Comparison of ENCODE assay signal across 23 cellular contexts in genomic region chr3:119368243-119368800, GRCh38.
A peak's percentile ranks its signal among the peaks of the same experiment; 100 is the strongest.
DNase-seq lines count a peak whose midpoint lies in the region; ATAC-seq, FAIRE-seq and TF ChIP-seq lines count a peak whose summit lies in the region.
"Had no signal": no experiment of that assay in that cellular context is flagged by ENCODE, and none has a peak within 500 bp of the region (broad histone marks: within the 10 kb centered on the region; RNA-seq: fewer than 3 reads in every experiment).

No MANE protein-coding gene starts in this region.

- peak in 1 of 2 donors; percentile 38 for ATAC-seq in left cardiac atrium
- ATAC-seq: HCT116 had no signal

- no peak overlapping the region for H3K4me3 ChIP-seq in left ventricle myocardium inferior
- no peak overlapping the region for H3K4me3 ChIP-seq in vagina
- H3K4me3 ChIP-seq: PC-9 had no signal

- DNase-seq in left cardiac atrium (peak; percentile 47), left ventricle myocardium inferior (no peak), endothelial cell (ENCODE audit: low spot score) (no peak), type B pancreatic cell (ENCODE audit: extremely low spot score, unreplicated experiment) (no peak), RCC 7860 (ENCODE audit: low spot score) (no peak), epidermal melanocyte (ENCODE audit: insufficient read length, low spot score) (no peak), vagina (ENCODE audit: extremely low spot score in 2 of 2) (no peak)
- DNase-seq: AML-193, EL, GF-D8, NCI-H1092 treated with DMSO at 0.1 percent for 48 hours, NCI-H146, NCI-H2029, NCI-H2227 treated with DMSO at 0.1 percent for 48 hours, NCI-H510A, PC-9 had no signal

- TF ChIP-seq CTCF in left ventricle myocardium inferior (IDR thresholded peaks at IDR 0.05; ENCODE audit: borderline replicate concordance) (no peak), endothelial cell (IDR thresholded peaks at IDR 0.05; ENCODE audit: unreplicated experiment) (no peak), nephron (IDR thresholded peaks at IDR 0.05; ENCODE audit: unreplicated experiment in 3 of 3) (no peak), type B pancreatic cell (conservative IDR thresholded peaks at IDR 0.05) (no peak), vagina (IDR thresholded peaks at IDR 0.05) (no peak)

- H3K9me3 Mint-ChIP-seq in endothelial cell (ENCODE audit: unreplicated experiment): no peaks in the 10 kb centered on the region
- H3K9me3 Mint-ChIP-seq in nephron: no peaks in the 10 kb centered on the region
- H3K9me3 Mint-ChIP-seq in type B pancreatic cell: no peaks in the 10 kb centered on the region

- H3K27ac ChIP-seq in left ventricle myocardium inferior (replicated peaks) (no peak overlapping the region), vagina (no peak overlapping the region)
- H3K27ac ChIP-seq: 22Rv1, C4-2B, KMS-11, PC-9, RWPE1 had no signal

- H3K4me1 Mint-ChIP-seq in endothelial cell (ENCODE audit: unreplicated experiment) (peaks cover 15% of the 10 kb centered on the region), nephron (no peaks in the 10 kb centered on the region), type B pancreatic cell (ENCODE audit: unreplicated experiment) (peaks cover 22% of the 10 kb centered on the region)

- intact Hi-C loops in left cardiac atrium (cut with DNase I) (no loop called here), left ventricle myocardium inferior (cut with micrococcal nuclease) (no loop called here), vagina (cut with DNase I) (no loop called here)

- H3K27me3 ChIP-seq in left ventricle myocardium inferior (ENCODE audit: low read depth): no peaks in the 10 kb centered on the region
- no peaks in the 10 kb centered on the region for H3K27me3 ChIP-seq in vagina

- H3K36me3 ChIP-seq in left ventricle myocardium inferior: peaks cover 73% of the 10 kb centered on the region
- H3K36me3 ChIP-seq in vagina: peaks cover 0 to 3% of the 10 kb centered on the region in 2 donors

- peaks cover 33% of the 10 kb centered on the region for H3K36me3 Mint-ChIP-seq in endothelial cell (ENCODE audit: low read depth, unreplicated experiment)
- peaks cover 11% of the 10 kb centered on the region for H3K36me3 Mint-ChIP-seq in nephron (ENCODE audit: low read depth)
- H3K36me3 Mint-ChIP-seq in type B pancreatic cell: peaks cover 3% of the 10 kb centered on the region

- H3K27ac Mint-ChIP-seq in endothelial cell (ENCODE audit: unreplicated experiment) (peak overlapping the region; percentile 21), nephron (peak overlapping the region in 2 of 3 experiments; percentile 15 to 46), type B pancreatic cell (no peak overlapping the region)

- no peak for TF ChIP-seq POLR2A in vagina (IDR thresholded peaks at IDR 0.05)

- H3K9me3 ChIP-seq in left ventricle myocardium inferior (replicated peaks) (no peaks in the 10 kb centered on the region), vagina (no peaks in the 10 kb centered on the region)

- H3K4me1 ChIP-seq in left ventricle myocardium inferior (peaks cover 6% of the 10 kb centered on the region), vagina (no peaks in the 10 kb centered on the region)

- no peak overlapping the region for H3K4me3 Mint-ChIP-seq in endothelial cell (ENCODE audit: unreplicated experiment)
- H3K4me3 Mint-ChIP-seq in nephron: no peak overlapping the region
- peak overlapping the region; percentile 23 for H3K4me3 Mint-ChIP-seq in type B pancreatic cell

- FAIRE-seq in RCC 7860 (lab: Jason Lieb, UNC): no peak
- FAIRE-seq: H1 had no signal

- H3K27me3 Mint-ChIP-seq in endothelial cell (ENCODE audit: unreplicated experiment): peaks cover 2% of the 10 kb centered on the region
- no peaks in the 10 kb centered on the region for H3K27me3 Mint-ChIP-seq in nephron (ENCODE audit: low read depth)
- no peaks in the 10 kb centered on the region for H3K27me3 Mint-ChIP-seq in type B pancreatic cell
